Comparison of ENCODE assay signal across 8 cellular contexts in the genomic region with DNA sequence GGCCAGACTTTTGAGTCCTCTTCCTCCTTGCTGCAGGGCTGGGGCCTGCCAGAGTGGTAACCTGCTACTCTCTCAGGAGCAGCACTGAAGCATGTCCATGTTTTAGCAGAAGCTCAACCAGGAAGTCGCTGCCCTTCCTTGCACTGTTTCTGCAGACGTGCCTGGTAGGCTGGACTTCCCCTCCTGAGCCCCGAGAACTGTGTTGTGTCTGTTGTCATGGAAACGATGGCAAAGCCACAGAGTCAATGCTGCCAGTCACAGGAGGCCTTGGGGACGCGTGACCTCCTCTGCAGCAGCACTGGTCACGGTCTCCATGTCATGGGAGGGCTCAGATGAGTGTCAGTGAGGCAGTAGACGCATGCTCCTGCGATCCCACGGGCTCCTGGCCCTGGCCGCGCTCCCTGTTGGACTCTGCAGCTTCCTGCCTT.
DNase-seq lines count a peak whose midpoint lies in the region; ATAC-seq, FAIRE-seq and TF ChIP-seq lines count a peak whose summit lies in the region.

No MANE protein-coding gene starts in this region.

- no peak for FAIRE-seq in H1 (lab: Jason Lieb, UNC)

- no peaks in the 10 kb centered on the region for H3K27me3 ChIP-seq in H1 (replicated peaks in 1 of 4; ENCODE audit: control insufficient read depth in 3 of 4, extremely low read depth in 1 of 4, insufficient read depth in 3 of 4, low read length in 3 of 4)

- H3K27ac ChIP-seq in H1 (ENCODE audit: low read depth, low read length) = no peak overlapping the region

- H4K20me1 ChIP-seq in H1 (replicated peaks in 1 of 2; ENCODE audit: control insufficient read depth in 1 of 2, insufficient read depth in 2 of 2, low read length in 2 of 2) = no peaks in the 10 kb centered on the region

- H2AK5ac ChIP-seq in H1 (ENCODE audit: low read depth, low read length) = no peak overlapping the region

- H3K4me1 ChIP-seq in H1 (replicated peaks in 1 of 4; ENCODE audit: control insufficient read depth in 3 of 4, insufficient read depth in 4 of 4, low read length in 3 of 4) = peaks cover 0 to 9% (median 4%) of the 10 kb centered on the region in 4 experiments; a peak in 5 of 7 replicates

- H4K8ac ChIP-seq in H1 (ENCODE audit: extremely low read depth, insufficient read depth, low read length) = peak overlapping the region; percentile 22; the same call in 1 of the 2 replicates

- H3K36me3 ChIP-seq in H1 (ENCODE audit: control insufficient read depth in 2 of 4, insufficient read depth in 4 of 4, low read length in 3 of 4) = no peaks in the 10 kb centered on the region

- H2BK5ac ChIP-seq in H1 (ENCODE audit: low read depth, low read length) = 0 out of 2 replicates have a peak overlapping the region, but pooled peaks have one; percentile 47

- H2AFZ ChIP-seq in H1 (ENCODE audit: low read length) = peak overlapping the region; percentile 78; the same call in 1 of the 2 replicates

- H4K91ac ChIP-seq in H1 (replicated peaks; ENCODE audit: insufficient read length, low read length) = no peak overlapping the region

- no peak overlapping the region for H3K4ac ChIP-seq in H1 (replicated peaks; ENCODE audit: insufficient read length, low read depth, low read length)

- no peaks in the 10 kb centered on the region for H3K79me1 ChIP-seq in H1 (ENCODE audit: low read depth, low read length)

- no peaks in the 10 kb centered on the region for H3K9me3 ChIP-seq in H1 (ENCODE audit: insufficient read depth in 2 of 2, low read depth in 1 of 2, low read length in 1 of 2)

- ATAC-seq in GM21515 (IDR thresholded peaks at IDR 0.05; ENCODE audit: unreplicated experiment) = peak; percentile 99

- no peak overlapping the region for H3K9ac ChIP-seq in H1 (replicated peaks in 1 of 4; ENCODE audit: extremely low read depth in 1 of 4, low read depth in 3 of 4, low read length in 3 of 4)

- DNase-seq in Daoy (ENCODE audit: low read depth) (peak; percentile 85), H1 (ENCODE audit: low read depth in 1 of 2, low spot score in 2 of 2) (no peak), midbrain (lab: John Stamatoyannopoulos, UW) (peak; percentile 48), middle frontal gyrus (ENCODE audit: extremely low spot score, low spot score) (no peak)
- peak; percentile 32 for DNase-seq in Jurkat, Clone E6-1 (ENCODE audit: low read depth, low spot score)
- peak; percentile 40 to 42 for DNase-seq in activated CD4-positive, alpha-beta T cell treated with anti-CD3 and anti-CD28 coated beads, Interleukin-2, amount 50 U/mL, for 4 hours
- DNase-seq in stimulated activated CD8-positive, alpha-beta memory T cell treated with anti-CD3 and anti-CD28 coated beads, Interleukin-2, amount 100 ng/mL, for 48 hours (ENCODE audit: low read depth in 2 of 2) = peak; percentile 39 to 54

- no peak for TF ChIP-seq RAD21 in H1 (IDR thresholded peaks at IDR 0.05 in 1 of 2, conservative IDR thresholded peaks at IDR 0.05 in 1 of 2; ENCODE audit: low read depth in 2 of 2, low read length in 2 of 2)

- H3K4me2 ChIP-seq in H1 (ENCODE audit: insufficient read depth in 1 of 2, low read depth in 2 of 2, low read length in 2 of 2) = no peak overlapping the region

- no peak overlapping the region for H2BK20ac ChIP-seq in H1 (ENCODE audit: low read length)

- TF ChIP-seq EP300 in H1 (IDR thresholded peaks at IDR 0.05; ENCODE audit: borderline replicate concordance in 1 of 2, low read depth in 2 of 2, low read length in 2 of 2) = no peak

- POLR2A ChIA-PET in H1 (lab: Charles Lee; ENCODE audit: partially characterized antibody) = interaction anchor here (0.6 kb wide), 1 partner anchor 21 kb away, joined by 3 read pairs; no protein-coding TSS in a partner anchor

- no peak for TF ChIP-seq CTCF in H1 (IDR thresholded peaks at IDR 0.05; ENCODE audit: control extremely low read depth in 1 of 3, insufficient read depth in 1 of 3, low read depth in 1 of 3, low read length in 3 of 3)

- no peak overlapping the region; the same call in 1 of the 2 replicates for H2BK12ac ChIP-seq in H1 (ENCODE audit: low read depth, low read length)

- H3K23me2 ChIP-seq in H1 (ENCODE audit: low read depth, low read length) = no peaks in the 10 kb centered on the region

- no peak overlapping the region for H3K18ac ChIP-seq in H1 (ENCODE audit: extremely low read depth, low read length)

- no peak overlapping the region for H3K4me3 ChIP-seq in Jurkat, Clone E6-1 (ENCODE audit: low read length)
- H3K4me3 ChIP-seq in H1 (ENCODE audit: extremely low read depth in 1 of 4, insufficient read depth in 2 of 4, low read depth in 3 of 4, low read length in 4 of 4) = no peak overlapping the region

- no peaks in the 10 kb centered on the region for H3K79me2 ChIP-seq in H1 (ENCODE audit: control insufficient read depth in 1 of 2, insufficient read depth in 2 of 2, low read length in 2 of 2)

- CTCF ChIA-PET in H1 (lab: Charles Lee; ENCODE audit: partially characterized antibody) = no interaction called here

- no peak overlapping the region for H3K14ac ChIP-seq in H1 (ENCODE audit: insufficient read length)

- no peak overlapping the region for H3K56ac ChIP-seq in H1 (replicated peaks; ENCODE audit: insufficient read length, low read depth, low read length)

- 80% methylated on average over 12 of the region's 12 CpGs; no CpG with 5 or more reads in 1 of the 2 experiments for WGBS in H1 (ENCODE audit: extremely low coverage in 1 of 2, insufficient coverage in 1 of 2, insufficient read length in 1 of 2, insufficient replicate concordance in 2 of 2, low coverage in 1 of 2, low lambda C conversion rate in 2 of 2, missing lambda C conversion rate in 1 of 2), 2 experiments

- no peak overlapping the region for H2BK15ac ChIP-seq in H1 (ENCODE audit: low read length)

- no peak overlapping the region for H4K5ac ChIP-seq in H1 (ENCODE audit: insufficient read length, low read depth, low read length)

- no peak overlapping the region for H3K23ac ChIP-seq in H1 (ENCODE audit: insufficient read length)

- no peak for TF ChIP-seq POLR2A in H1 (IDR thresholded peaks at IDR 0.05; ENCODE audit: control extremely low read depth in 1 of 2, low read depth in 2 of 2, low read length in 2 of 2)

- H2BK120ac ChIP-seq in H1 (replicated peaks; ENCODE audit: low read depth, low read length) = no peak overlapping the region

TF ChIP-seq in H1, 55 proteins besides CTCF, POLR2A, EP300 and RAD21:
- TF ChIP-seq HDAC6 (IDR thresholded peaks at IDR 0.05; ENCODE audit: low read depth, low read length) (no peak), SP4 (IDR thresholded peaks at IDR 0.05; ENCODE audit: low read length) (no peak), ZNF274 (IDR thresholded peaks at IDR 0.05; ENCODE audit: borderline replicate concordance, extremely low read depth, low read length) (no peak), CEBPB (IDR thresholded peaks at IDR 0.05; ENCODE audit: low read depth, low read length) (no peak), CREB1 (IDR thresholded peaks at IDR 0.05) (no peak), CHD2 (IDR thresholded peaks at IDR 0.05; ENCODE audit: low read length) (no peak), SP1 (IDR thresholded peaks at IDR 0.05; ENCODE audit: low read depth, low read length) (no peak), NANOG (IDR thresholded peaks at IDR 0.05; ENCODE audit: insufficient read depth, low read depth, low read length, poor library complexity, severe bottlenecking) (no peak), SAP30 (IDR thresholded peaks at IDR 0.05; ENCODE audit: insufficient read depth, insufficient replicate concordance, low read length) (no peak), FOSL1 (IDR thresholded peaks at IDR 0.05; ENCODE audit: insufficient read depth, low read depth, low read length) (no peak), ASH2L (IDR thresholded peaks at IDR 0.05; ENCODE audit: low read length) (no peak)

Comparison
In these comparisons a context has a peak if more than half of its experiments do, and no peak if none do; other contexts are left out.
1. DNase-seq: peak in Daoy (single experiment), Jurkat, Clone E6-1 (single experiment), activated CD4-positive, alpha-beta T cell treated with anti-CD3 and anti-CD28 coated beads, Interleukin-2, amount 50 U/mL, for 4 hours (2 of 2), midbrain (single experiment) and stimulated activated CD8-positive, alpha-beta memory T cell treated with anti-CD3 and anti-CD28 coated beads, Interleukin-2, amount 100 ng/mL, for 48 hours (2 of 2); none in H1 (0 of 2) and middle frontal gyrus (single experiment).